8 cellular contexts compared by ENCODE assay signal in genomic region chr19:3983936-3984583, GRCh38. TPM values are rescaled to one million over a fixed set of nuclear protein-coding genes. Genes with fewer than 3 reads are reported as not detected.
DNase-seq lines count a peak whose midpoint lies in the region; ATAC-seq and TF ChIP-seq lines count a peak whose summit lies in the region.

No MANE protein-coding gene starts in this region.

- TF ChIP-seq POLR2A in GM10847 (IDR thresholded peaks at IDR 0.05; ENCODE audit: extremely low read depth, insufficient read length) (peak; percentile 13), NB4 (IDR thresholded peaks at IDR 0.05; ENCODE audit: extremely low read depth, insufficient read length) (no peak), breast epithelium (IDR thresholded peaks at IDR 0.05) (no peak), right lobe of liver (IDR thresholded peaks at IDR 0.05) (peak; percentile 69)

- no peak for TF ChIP-seq CTCF in NB4 (IDR thresholded peaks at IDR 0.05; ENCODE audit: low read depth, low read length)
- TF ChIP-seq CTCF in breast epithelium (IDR thresholded peaks at IDR 0.05) = no peak
- no peak for TF ChIP-seq CTCF in right lobe of liver (IDR thresholded peaks at IDR 0.05)
- TF ChIP-seq CTCF in tibial artery (IDR thresholded peaks at IDR 0.05) = no peak

- DNase-seq in NB4 (ENCODE audit: low read depth) (peak; percentile 56), breast epithelium (ENCODE audit: low spot score in 2 of 2) (peak in 1 of 2 donors; percentile 47), right lobe of liver (peak; percentile 87 to 93 (median 92)), tibial artery (peak in 1 of 2 donors; percentile 69), mesenteric fat pad (ENCODE audit: low spot score) (no peak), SKM-1 (lab: John Stamatoyannopoulos, UW; ENCODE audit: unreplicated experiment) (no peak), SHP77 (lab: John Stamatoyannopoulos, UW) (no peak)

- ATAC-seq in right lobe of liver = peak; percentile 59 to 78 (median 72)

- peaks cover 17 to 32% of the 10 kb centered on the region in 2 donors for H3K4me1 ChIP-seq in breast epithelium
- H3K4me1 ChIP-seq in right lobe of liver = peaks cover 0 to 33% (median 18%) of the 10 kb centered on the region in 4 donors
- peaks cover 0 to 57% (median 43%) of the 10 kb centered on the region in 4 donors for H3K4me1 ChIP-seq in tibial artery

- H3K27ac ChIP-seq in breast epithelium (peak overlapping the region; percentile 98 to 99), right lobe of liver (peak overlapping the region; percentile 91 to 96 (median 96)), tibial artery (peak overlapping the region; percentile 91 to 94)

- H3K9me3 ChIP-seq in breast epithelium (no peaks in the 10 kb centered on the region), right lobe of liver (no peaks in the 10 kb centered on the region), tibial artery (no peaks in the 10 kb centered on the region)

- H3K4me3 ChIP-seq in NB4 (ENCODE audit: low read depth, low read length) (peak overlapping the region; percentile 86), breast epithelium (peak overlapping the region; percentile 96 to 98 (median 97)), right lobe of liver (peak overlapping the region; percentile 91 to 99 (median 96)), tibial artery (peak overlapping the region; percentile 75 to 89)

- H3K27me3 ChIP-seq in breast epithelium = no peaks in the 10 kb centered on the region
- no peaks in the 10 kb centered on the region for H3K27me3 ChIP-seq in right lobe of liver
- H3K27me3 ChIP-seq in tibial artery = no peaks in the 10 kb centered on the region

- WGBS in right lobe of liver (ENCODE audit: insufficient coverage, low coverage, low lambda C conversion rate, missing lambda C conversion rate) = 20% methylated on average over 2 of the region's 30 CpGs

- peaks cover 30% of the 10 kb centered on the region for H3K36me3 ChIP-seq in breast epithelium
- peaks cover 45 to 50% (median 47%) of the 10 kb centered on the region in 4 donors for H3K36me3 ChIP-seq in right lobe of liver
- peaks cover 52 to 53% (median 52%) of the 10 kb centered on the region in 3 donors for H3K36me3 ChIP-seq in tibial artery

- intact Hi-C loops in breast epithelium (cut with DNase I; ENCODE audit: low total_unique reads) = loop anchor here (5.0 kb wide), 1 partner anchor 78 kb away; no protein-coding TSS in a partner anchor
- intact Hi-C loops in right lobe of liver (cut with DNase I) = no loop called here
- intact Hi-C loops in tibial artery (cut with DNase I; ENCODE audit: low total_unique reads) = loop anchor here (10.0 kb wide), 2 partner anchors 141 to 201 kb away; partner anchors contain the start of genes ANKRD24, MAP2K2 and SIRT6

RNA-seq across cellular contexts. Expression of gene EEF2, which starts 1.2 kb away (rescaled TPM):
- 1,000 to 10,000 TPM; 1,628 to 2,598 (median 1,993) TPM for total RNA-seq in breast epithelium
- 1,000 to 10,000 TPM in 4 of 6 experiments, 100 to 1,000 TPM in 2; 933 to 1,231 (median 1,031) TPM for total RNA-seq in right lobe of liver
- total RNA-seq in mesenteric fat pad = 2,131 TPM

RNA-seq across cellular contexts. Expression of gene DAPK3, which starts 13.2 kb away (rescaled TPM):
- total RNA-seq in breast epithelium = 10 to 100 TPM; 60.3 to 68.6 (median 62.6) TPM
- 10 to 100 TPM; 13.1 to 63.7 (median 24.9) TPM for total RNA-seq in right lobe of liver
- total RNA-seq in mesenteric fat pad = 56.5 TPM

RNA-seq across cellular contexts. Expression of gene PIAS4, which starts 23.5 kb away (rescaled TPM):
- total RNA-seq in breast epithelium (10 to 100 TPM in 2 of 3 donors, 1 to 10 TPM in 1; 9.4 to 17.0 (median 15.7) TPM), right lobe of liver (10 to 100 TPM in 5 of 6 experiments, 1 to 10 TPM in 1; 9.9 to 20.0 (median 14.9) TPM), mesenteric fat pad (17.9 TPM)

RNA-seq across cellular contexts. Expression of gene NMRK2, which starts 51.2 kb away (rescaled TPM):
- under 1 TPM in 2 of 3 donors, not detected in 1; 0.73 to 0.98 TPM for total RNA-seq in breast epithelium
- total RNA-seq in right lobe of liver = under 1 TPM in 1 of 6 experiments, not detected in 5; 0.17 TPM
- total RNA-seq in mesenteric fat pad = not detected

Comparison
In these comparisons a context has a peak if more than half of its experiments do, and no peak if none do; other contexts are left out.
1. POLR2A ChIP-seq: peak in GM10847 (single experiment) and right lobe of liver (single experiment); none in NB4 (single experiment) and breast epithelium (single experiment).
2. DNase-seq: peak in NB4 (single experiment) and right lobe of liver (3 of 3); none in mesenteric fat pad (single experiment), SKM-1 (single experiment) and SHP77 (0 of 2).
3. intact Hi-C loops: an anchor here in breast epithelium (5.0 kb wide) and tibial artery (10.0 kb wide); none called in right lobe of liver.
4. Peak in every context shown above with its lines, with median percentiles within 50 percentile points of each other: H3K4me3 ChIP-seq and H3K27ac ChIP-seq.